In genomic region chr6:137002505-137002904, GRCh38 we compare ENCODE assay signal across 20 cellular contexts. TPM values are rescaled to one million over a fixed set of nuclear protein-coding genes. Genes with fewer than 3 reads are reported as not detected.
"Had no signal": no experiment of that assay in that cellular context is flagged by ENCODE, and none has a peak within 500 bp of the region (broad histone marks: within the 10 kb centered on the region; RNA-seq: fewer than 3 reads in every experiment).

No MANE protein-coding gene starts in this region.

- ATAC-seq: activated CD8-positive, alpha-beta T cell treated with anti-CD3 and anti-CD28 coated beads, Interleukin-2, amount 10 ng/mL, durations not matched to agents 7 days and 5 days; body of pancreas; psoas muscle; right cardiac atrium had no signal

- H3K4me1 ChIP-seq: body of pancreas, psoas muscle, tibial nerve had no signal

- H3K27ac ChIP-seq: body of pancreas, psoas muscle, tibial nerve had no signal

- H3K4me3 ChIP-seq: body of pancreas, psoas muscle, skin epidermis, tibial nerve had no signal

- H3K9me3 ChIP-seq: body of pancreas, psoas muscle, tibial nerve had no signal

- DNase-seq: activated CD4-positive, alpha-beta T cell treated with anti-CD3 and anti-CD28 coated beads, Interleukin-2, amount 10 ng/mL, durations not matched to agents 24 days and 14 days; activated CD8-positive, alpha-beta T cell treated with anti-CD3 and anti-CD28 coated beads, Interleukin-2, amount 10 ng/mL, durations not matched to agents 7 days and 5 days; activated naive CD4-positive, alpha-beta T cell treated with anti-CD3 and anti-CD28 coated beads for 36 hours; activated T-cell treated with anti-CD3 and anti-CD28 coated beads, Interleukin-2, amount 50 U/mL, for 24 hours; body of pancreas; dermis blood vessel endothelial cell; effector memory CD4-positive, alpha-beta T cell; foreskin fibroblast; hippocampal formation; islet precursor cell; nephron progenitor cell; psoas muscle; right cardiac atrium; stimulated activated CD4-positive, alpha-beta T cell treated with anti-CD3 and anti-CD28 coated beads, Interleukin-15, amount 100 ng/mL, for 24 hours; stimulated activated CD4-positive, alpha-beta T cell treated with anti-CD3 and anti-CD28 coated beads, Interleukin-2, amount 100 ng/mL, for 48 hours; T-helper 9 cell had no signal

- FAIRE-seq: urothelium cell line had no signal

RNA-seq across cellular contexts. Expression of gene IL20RA, which starts 42.3 kb away (rescaled TPM):
- total RNA-seq: activated CD4-positive, alpha-beta T cell treated with anti-CD3 and anti-CD28 coated beads, Interleukin-2, amount 10 ng/mL, durations not matched to agents 24 days and 14 days; activated CD8-positive, alpha-beta T cell treated with anti-CD3 and anti-CD28 coated beads, Interleukin-2, amount 10 ng/mL, durations not matched to agents 7 days and 5 days; activated naive CD4-positive, alpha-beta T cell treated with anti-CD3 and anti-CD28 coated beads for 36 hours; activated T-helper 2 cell treated with anti-CD3 and anti-CD28 coated beads, Interferon-gamma antibody, Interleukin-2, Interleukin-4, amounts not matched to agents 10 μg/mL and 5 μg/mL and 100 μg/mL, durations not matched to agents 14 hours and 24 hours and 36 hours had no signal
